Comparison of ENCODE assay signal across 16 cellular contexts in genomic region chr5:128551476-128551875, GRCh38. TPM values are rescaled to one million over a fixed set of nuclear protein-coding genes. Genes with fewer than 3 reads are reported as not detected.
"Had no signal": no experiment of that assay in that cellular context is flagged by ENCODE, and none has a peak within 500 bp of the region (broad histone marks: within the 10 kb centered on the region; RNA-seq: fewer than 3 reads in every experiment).

No MANE protein-coding gene starts in this region.

- FAIRE-seq: frontal cortex, pancreas had no signal

- DNase-seq: activated CD4-positive, alpha-beta memory T cell treated with anti-CD3 and anti-CD28 coated beads, Interleukin-2, amount 10 ng/mL, durations not matched to agents 7 days and 5 days; activated CD4-positive, alpha-beta T cell treated with anti-CD3 and anti-CD28 coated beads for 48 hours; activated CD4-positive, CD25-positive, alpha-beta regulatory T cell; activated CD8-positive, alpha-beta memory T cell treated with anti-CD3 and anti-CD28 coated beads, Interleukin-2, amount 10 ng/mL, durations not matched to agents 7 days and 5 days; central memory CD4-positive, alpha-beta T cell; colonic mucosa; effector CD4-positive, alpha-beta T cell; heart left ventricle; kidney glomerular epithelial cell; left ventricle myocardium superior; natural killer cell; pancreas; retina; stimulated activated CD8-positive, alpha-beta memory T cell treated with anti-CD3 and anti-CD28 coated beads, Interleukin-4, amount 100 ng/mL, for 48 hours; stimulated activated naive CD4-positive, alpha-beta T cell had no signal

RNA-seq across cellular contexts. Expression of gene FBN2, which starts 13.4 kb away (rescaled TPM):
- total RNA-seq: activated CD4-positive, alpha-beta memory T cell treated with anti-CD3 and anti-CD28 coated beads, Interleukin-2, amount 10 ng/mL, durations not matched to agents 7 days and 5 days; activated CD8-positive, alpha-beta memory T cell treated with anti-CD3 and anti-CD28 coated beads, Interleukin-2, amount 10 ng/mL, durations not matched to agents 7 days and 5 days had no signal
